In the genomic region with DNA sequence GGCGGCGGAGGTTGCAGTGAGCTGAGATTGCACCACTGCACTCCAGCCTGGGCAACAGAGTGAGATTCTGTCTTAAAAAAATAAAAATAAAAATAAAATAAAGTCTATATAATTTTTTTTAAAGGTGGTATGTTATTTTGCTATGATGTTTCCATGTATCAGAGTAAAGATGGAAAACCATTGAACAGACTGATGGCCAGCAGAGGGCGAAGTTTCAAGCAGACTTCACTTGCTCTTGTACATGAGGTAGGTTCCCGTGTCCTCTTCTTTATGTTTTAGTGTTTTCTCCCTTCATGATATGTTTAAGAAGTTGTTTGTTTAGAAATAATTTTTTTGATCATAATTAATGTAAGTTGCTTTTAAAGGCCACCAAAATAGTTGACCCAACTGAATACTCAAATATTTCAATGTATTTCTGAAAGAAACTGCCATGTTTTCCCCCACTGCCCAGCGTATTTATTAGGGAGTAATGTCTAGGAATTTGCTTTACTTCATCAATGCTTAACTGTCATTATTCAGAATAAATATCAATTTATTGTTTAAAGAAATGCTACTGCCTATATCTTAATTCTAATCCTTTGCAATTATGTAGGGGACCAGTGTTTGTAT, we compare ENCODE assay signal across 9 cellular contexts.
DNase-seq lines count a peak whose midpoint lies in the region; ATAC-seq, FAIRE-seq and TF ChIP-seq lines count a peak whose summit lies in the region.
"Had no signal": no experiment of that assay in that cellular context is flagged by ENCODE, and none has a peak within 500 bp of the region (broad histone marks: within the 10 kb centered on the region; RNA-seq: fewer than 3 reads in every experiment).

No MANE protein-coding gene starts in this region.

- no peaks in the 10 kb centered on the region for H3K4me1 ChIP-seq in KMS-11 (ENCODE audit: low read depth, poor library complexity, severe bottlenecking)
- H3K4me1 ChIP-seq in GM12878 (ENCODE audit: control insufficient read depth, insufficient read depth, low read length), result no peaks in the 10 kb centered on the region
- H3K4me1 ChIP-seq in kidney (ENCODE audit: control insufficient read depth in 1 of 2, insufficient read depth in 1 of 2, low read depth in 1 of 2, low read length in 2 of 2), result no peaks in the 10 kb centered on the region

- CTCF ChIA-PET in GM12878 (lab: Yijun Ruan, JAX), result interaction anchor here (0.6 to 7.7 kb wide), 32 partner anchors 10 to 1110 kb away, joined by 3 to 70 read pairs (median 4); no protein-coding TSS in a partner anchor

- peak; percentile 57 for ATAC-seq in T-helper 17 cell
- ATAC-seq in GM12878, result peak; percentile 89

- RAD21 ChIA-PET in GM12878 (lab: Charles Lee; ENCODE audit: unreplicated experiment), result interaction anchor here (0.9 to 2.6 kb wide), 8 partner anchors 56 to 959 kb away, joined by 3 to 18 read pairs (median 5); a partner anchor contains a TSS

- no peak for TF ChIP-seq EP300 in GM12878 (IDR thresholded peaks at IDR 0.05; ENCODE audit: borderline replicate concordance in 1 of 2, control insufficient read depth in 1 of 2, low read depth in 2 of 2, low read length in 2 of 2)

- H3K36me3 ChIP-seq in KMS-11 (ENCODE audit: insufficient read depth), result no peaks in the 10 kb centered on the region
- H3K36me3 ChIP-seq in GM12878 (ENCODE audit: control insufficient read depth in 2 of 2, insufficient read depth in 2 of 2, low read length in 1 of 2), result no peaks in the 10 kb centered on the region
- H3K36me3 ChIP-seq in kidney (ENCODE audit: control insufficient read depth in 1 of 2, insufficient read depth in 2 of 2, low read length in 2 of 2), result no peaks in the 10 kb centered on the region

- TF ChIP-seq RAD21 in GM12878 (IDR thresholded peaks at IDR 0.05; ENCODE audit: insufficient read depth, low read depth, low read length), result peak; percentile 27; the same call in 1 of the 2 replicates

- no peaks in the 10 kb centered on the region for H3K4me1 Mint-ChIP-seq in T-helper 17 cell

- no peak for TF ChIP-seq POLR2A in GM12878 (IDR thresholded peaks at IDR 0.05; ENCODE audit: low read depth, low read length)

- no peak overlapping the region for H3K27ac Mint-ChIP-seq in T-helper 17 cell

- H3K9me3 ChIP-seq in T-helper 17 cell (ENCODE audit: control insufficient read depth, low read length, poor library complexity, severe bottlenecking) (no peaks in the 10 kb centered on the region), GM12878 (replicated peaks; ENCODE audit: control insufficient read depth, insufficient read depth, low read length) (no peaks in the 10 kb centered on the region), kidney (ENCODE audit: control insufficient read depth in 1 of 2, low read length in 2 of 2) (no peaks in the 10 kb centered on the region)

- BruUV-seq in GM12878 (replicated peaks; lab: Mats Ljungman, UMichigan), result no TSS peak

- intact Hi-C loops in GM12878 (cut with micrococcal nuclease; ENCODE audit: unreplicated experiment) (loop anchor here (1.0 to 5.0 kb wide), 3 partner anchors 56 to 263 kb away; a partner anchor contains a TSS), kidney (cut with DNase I) (no loop called here)

- H3K27me3 ChIP-seq in KMS-11 (ENCODE audit: insufficient read depth, low read depth), result no peaks in the 10 kb centered on the region
- H3K27me3 ChIP-seq in GM12878 (replicated peaks in 1 of 2; ENCODE audit: control insufficient read depth in 2 of 2, insufficient read depth in 2 of 2, low read length in 1 of 2), result no peaks in the 10 kb centered on the region

- SMC1A ChIA-PET in GM12878 (lab: Charles Lee; ENCODE audit: uncharacterized antibody, unreplicated experiment), result interaction anchor here (0.7 to 6.5 kb wide), 12 partner anchors 10 to 266 kb away, joined by 3 to 50 read pairs (median 6); a partner anchor contains a TSS

- in situ Hi-C loops in GM12878 (cut with MboI), result loop anchor here (25.0 kb wide), 1 partner anchor 227 kb away; no protein-coding TSS in a partner anchor

- peak; percentile 95 for FAIRE-seq in GM12878 (lab: Jason Lieb, UNC)
- peak; percentile 89 for FAIRE-seq in kidney (lab: Jason Lieb, UNC)

- no peak overlapping the region for H3K4me3 ChIP-seq in KMS-11 (IDR thresholded peaks at IDR 0.05; ENCODE audit: insufficient read depth, low read depth, low read length)
- no peak overlapping the region for H3K4me3 ChIP-seq in GM12878
- no peak overlapping the region for H3K4me3 ChIP-seq in kidney (ENCODE audit: low read length in 2 of 2)

- H3K79me2 ChIP-seq in KMS-11 (ENCODE audit: insufficient read depth, low read depth) (no peaks in the 10 kb centered on the region), GM12878 (ENCODE audit: control insufficient read depth, insufficient read depth, low read length) (no peaks in the 10 kb centered on the region)

- peak; percentile 59 for TF ChIP-seq CTCF in KMS-11 (conservative IDR thresholded peaks at IDR 0.05; ENCODE audit: low read depth, low read length)
- peak; percentile 52 to 56 (median 52) for TF ChIP-seq CTCF in GM12878 (IDR thresholded peaks at IDR 0.05 in 2 of 3, conservative IDR thresholded peaks at IDR 0.05 in 1 of 3; ENCODE audit: control insufficient read depth in 2 of 3, extremely low read depth in 1 of 3, insufficient read depth in 1 of 3, low read depth in 3 of 3, low read length in 3 of 3)
- TF ChIP-seq CTCF in kidney (IDR thresholded peaks at IDR 0.05; ENCODE audit: borderline replicate concordance, extremely low read depth, insufficient read depth), result peak; percentile 64

- no peak overlapping the region for H3K27ac ChIP-seq in KMS-11
- no peak overlapping the region for H3K27ac ChIP-seq in GM12878 (ENCODE audit: control insufficient read depth, insufficient read depth)
- H3K27ac ChIP-seq in kidney (ENCODE audit: low read depth in 2 of 2, low read length in 2 of 2), result no peak overlapping the region
- H3K27ac ChIP-seq: epithelial cell of prostate had no signal

- no peak overlapping the region for H3K4me3 Mint-ChIP-seq in T-helper 17 cell

- WGBS in GM12878 (ENCODE audit: insufficient coverage, insufficient replicate concordance, low lambda C conversion rate, missing lambda C conversion rate), result 69% methylated on average over 5 of the region's 5 CpGs

- H4K20me1 ChIP-seq in KMS-11 (ENCODE audit: insufficient read depth) (no peaks in the 10 kb centered on the region), GM12878 (ENCODE audit: control insufficient read depth, insufficient read depth) (no peaks in the 10 kb centered on the region)

- H3K9ac ChIP-seq in KMS-11 (no peak overlapping the region), GM12878 (ENCODE audit: control insufficient read depth, insufficient read depth, low read length) (no peak overlapping the region), kidney (ENCODE audit: low read length in 2 of 2) (no peak overlapping the region)

- POLR2A ChIA-PET in GM12878 (lab: Charles Lee), result interaction anchor here (1.3 kb wide), 1 partner anchor 261 kb away, joined by 3 read pairs; no protein-coding TSS in a partner anchor

- H3K27me3 Mint-ChIP-seq in T-helper 17 cell, result no peaks in the 10 kb centered on the region

- H3K4me2 ChIP-seq in KMS-11 (no peak overlapping the region), GM12878 (ENCODE audit: control insufficient read depth, insufficient read depth) (no peak overlapping the region)

- H2AFZ ChIP-seq in KMS-11 (ENCODE audit: low read depth) (no peak overlapping the region), GM12878 (ENCODE audit: control insufficient read depth, low read depth, low read length) (no peak overlapping the region)

- H3K36me3 Mint-ChIP-seq in T-helper 17 cell (ENCODE audit: low read depth), result no peaks in the 10 kb centered on the region

- DNase-seq in DMS 273 (lab: John Stamatoyannopoulos, UW; ENCODE audit: unreplicated experiment) (peak; percentile 66), DMS 273 treated with DMSO at 0.1 percent for 48 hours (lab: John Stamatoyannopoulos, UW) (no peak), T-helper 17 cell (peak; percentile 11 to 35 (median 21)), GM12878 (ENCODE audit: low read depth, low spot score) (peak; percentile 15), kidney (no peak), NCI-H187 treated with DMSO at 0.1 percent for 48 hours (lab: John Stamatoyannopoulos, UW) (no peak)
- peak; percentile 26 to 51 (median 32) for DNase-seq in stimulated activated CD4-positive, alpha-beta T cell treated with anti-CD3 and anti-CD28 coated beads, TNF-alpha, amount 100 ng/mL, for 24 hours (ENCODE audit: low read depth in 3 of 3)

TF ChIP-seq in GM12878, 131 proteins besides CTCF, POLR2A, EP300 and RAD21 (continues in another document):
- TF ChIP-seq YY1 (IDR thresholded peaks at IDR 0.05; ENCODE audit: low read depth, low read length) (0 out of 2 replicates have a peak, but pooled peaks have one; percentile 33), MYC (IDR thresholded peaks at IDR 0.05; ENCODE audit: insufficient read depth, insufficient read length, insufficient replicate concordance, low read length, severe bottlenecking) (no peak), IKZF2 (IDR thresholded peaks at IDR 0.05) (no peak), SMARCA5 (IDR thresholded peaks at IDR 0.05) (no peak)
- TF ChIP-seq, protein P1, sequence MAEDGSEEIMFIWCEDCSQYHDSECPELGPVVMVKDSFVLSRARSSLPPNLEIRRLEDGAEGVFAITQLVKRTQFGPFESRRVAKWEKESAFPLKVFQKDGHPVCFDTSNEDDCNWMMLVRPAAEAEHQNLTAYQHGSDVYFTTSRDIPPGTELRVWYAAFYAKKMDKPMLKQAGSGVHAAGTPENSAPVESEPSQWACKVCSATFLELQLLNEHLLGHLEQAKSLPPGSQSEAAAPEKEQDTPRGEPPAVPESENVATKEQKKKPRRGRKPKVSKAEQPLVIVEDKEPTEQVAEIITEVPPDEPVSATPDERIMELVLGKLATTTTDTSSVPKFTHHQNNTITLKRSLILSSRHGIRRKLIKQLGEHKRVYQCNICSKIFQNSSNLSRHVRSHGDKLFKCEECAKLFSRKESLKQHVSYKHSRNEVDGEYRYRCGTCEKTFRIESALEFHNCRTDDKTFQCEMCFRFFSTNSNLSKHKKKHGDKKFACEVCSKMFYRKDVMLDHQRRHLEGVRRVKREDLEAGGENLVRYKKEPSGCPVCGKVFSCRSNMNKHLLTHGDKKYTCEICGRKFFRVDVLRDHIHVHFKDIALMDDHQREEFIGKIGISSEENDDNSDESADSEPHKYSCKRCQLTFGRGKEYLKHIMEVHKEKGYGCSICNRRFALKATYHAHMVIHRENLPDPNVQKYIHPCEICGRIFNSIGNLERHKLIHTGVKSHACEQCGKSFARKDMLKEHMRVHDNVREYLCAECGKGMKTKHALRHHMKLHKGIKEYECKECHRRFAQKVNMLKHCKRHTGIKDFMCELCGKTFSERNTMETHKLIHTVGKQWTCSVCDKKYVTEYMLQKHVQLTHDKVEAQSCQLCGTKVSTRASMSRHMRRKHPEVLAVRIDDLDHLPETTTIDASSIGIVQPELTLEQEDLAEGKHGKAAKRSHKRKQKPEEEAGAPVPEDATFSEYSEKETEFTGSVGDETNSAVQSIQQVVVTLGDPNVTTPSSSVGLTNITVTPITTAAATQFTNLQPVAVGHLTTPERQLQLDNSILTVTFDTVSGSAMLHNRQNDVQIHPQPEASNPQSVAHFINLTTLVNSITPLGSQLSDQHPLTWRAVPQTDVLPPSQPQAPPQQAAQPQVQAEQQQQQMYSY (CRISPR knock-in tag; IDR thresholded peaks at IDR 0.05), result no peak

Comparison
In these comparisons a context has a peak if more than half of its experiments do, and no peak if none do; other contexts are left out.
1. DNase-seq: peak in DMS 273 (single experiment), T-helper 17 cell (3 of 3), GM12878 (single experiment) and stimulated activated CD4-positive, alpha-beta T cell treated with anti-CD3 and anti-CD28 coated beads, TNF-alpha, amount 100 ng/mL, for 24 hours (3 of 3); none in DMS 273 treated with DMSO at 0.1 percent for 48 hours (single experiment), kidney (single experiment) and NCI-H187 treated with DMSO at 0.1 percent for 48 hours (single experiment).
2. Peak in every context shown above with its lines, with median percentiles within 50 percentile points of each other: CTCF ChIP-seq.